In the genomic region with DNA sequence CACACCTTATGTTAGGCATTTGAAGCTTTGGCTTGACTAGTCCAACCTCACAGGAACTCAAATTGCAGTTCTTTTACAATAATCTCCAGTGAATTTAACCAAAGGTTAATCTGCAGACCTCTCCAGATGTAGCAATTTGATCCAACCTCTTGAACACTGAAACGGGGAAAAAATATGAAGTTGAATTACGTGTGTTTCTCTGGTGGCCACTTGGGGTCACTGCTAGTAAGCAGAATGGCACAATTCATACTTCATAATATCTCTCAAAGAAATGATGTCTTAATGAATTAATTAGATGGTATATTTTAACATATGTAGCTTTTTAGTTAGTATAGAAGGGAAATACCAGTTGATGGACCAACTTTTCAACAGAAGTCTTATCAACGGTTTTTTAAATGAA, we compare ENCODE assay signal across 15 cellular contexts. TPM values are rescaled to one million over a fixed set of nuclear protein-coding genes. Genes with fewer than 3 reads are reported as not detected.
"Had no signal": no experiment of that assay in that cellular context is flagged by ENCODE, and none has a peak within 500 bp of the region (broad histone marks: within the 10 kb centered on the region; RNA-seq: fewer than 3 reads in every experiment).

No MANE protein-coding gene starts in this region.

RNA-seq across cellular contexts. Expression of gene TCP11X1, which starts 1.4 kb away (rescaled TPM):
- total RNA-seq: activated CD4-positive, alpha-beta memory T cell treated with anti-CD3 and anti-CD28 coated beads, Interleukin-2, amount 10 ng/mL, durations not matched to agents 7 days and 5 days; activated CD4-positive, alpha-beta T cell treated with anti-CD3 and anti-CD28 coated beads for 36 hours; activated CD4-positive, alpha-beta T cell treated with anti-CD3 and anti-CD28 coated beads, Interleukin-2, amount 10 ng/mL, durations not matched to agents 7 days and 5 days; activated CD8-positive, alpha-beta memory T cell treated with anti-CD3 and anti-CD28 coated beads, Interleukin-2, amount 10 ng/mL, durations not matched to agents 7 days and 5 days; activated CD8-positive, alpha-beta T cell treated with anti-CD3 and anti-CD28 coated beads, Interleukin-2, amount 10 ng/mL, durations not matched to agents 7 days and 5 days; activated naive CD8-positive, alpha-beta T cell treated with anti-CD3 and anti-CD28 coated beads, Interleukin-2, amount 10 ng/mL, durations not matched to agents 7 days and 5 days; activated T-helper 2 cell treated with anti-CD3 and anti-CD28 coated beads, Interferon-gamma antibody, Interleukin-2, Interleukin-4, amounts not matched to agents 10 μg/mL and 5 μg/mL and 100 μg/mL, durations not matched to agents 14 hours and 24 hours and 36 hours; ascending aorta; bronchial epithelial cell; cardiac muscle cell; chondrocyte; T-helper 17 cell; T-helper 2 cell treated with Interferon-gamma antibody and Interleukin-4, amounts not matched to agents 100 ng/mL and 5 ng/mL, for 36 hours had no signal
- polyA plus RNA-seq: adipose tissue, cardiac muscle cell had no signal

RNA-seq across cellular contexts. Expression of gene NXF2, which starts 30.5 kb away (rescaled TPM):
- total RNA-seq: activated CD4-positive, alpha-beta memory T cell treated with anti-CD3 and anti-CD28 coated beads, Interleukin-2, amount 10 ng/mL, durations not matched to agents 7 days and 5 days; activated CD4-positive, alpha-beta T cell treated with anti-CD3 and anti-CD28 coated beads for 36 hours; activated CD4-positive, alpha-beta T cell treated with anti-CD3 and anti-CD28 coated beads, Interleukin-2, amount 10 ng/mL, durations not matched to agents 7 days and 5 days; activated CD8-positive, alpha-beta memory T cell treated with anti-CD3 and anti-CD28 coated beads, Interleukin-2, amount 10 ng/mL, durations not matched to agents 7 days and 5 days; activated CD8-positive, alpha-beta T cell treated with anti-CD3 and anti-CD28 coated beads, Interleukin-2, amount 10 ng/mL, durations not matched to agents 7 days and 5 days; activated naive CD8-positive, alpha-beta T cell treated with anti-CD3 and anti-CD28 coated beads, Interleukin-2, amount 10 ng/mL, durations not matched to agents 7 days and 5 days; activated T-helper 2 cell treated with anti-CD3 and anti-CD28 coated beads, Interferon-gamma antibody, Interleukin-2, Interleukin-4, amounts not matched to agents 10 μg/mL and 5 μg/mL and 100 μg/mL, durations not matched to agents 14 hours and 24 hours and 36 hours; ascending aorta; bronchial epithelial cell; cardiac muscle cell; chondrocyte; T-helper 17 cell; T-helper 2 cell treated with Interferon-gamma antibody and Interleukin-4, amounts not matched to agents 100 ng/mL and 5 ng/mL, for 36 hours; WTC11 had no signal
- polyA plus RNA-seq: adipose tissue had no signal
